In the genomic region with DNA sequence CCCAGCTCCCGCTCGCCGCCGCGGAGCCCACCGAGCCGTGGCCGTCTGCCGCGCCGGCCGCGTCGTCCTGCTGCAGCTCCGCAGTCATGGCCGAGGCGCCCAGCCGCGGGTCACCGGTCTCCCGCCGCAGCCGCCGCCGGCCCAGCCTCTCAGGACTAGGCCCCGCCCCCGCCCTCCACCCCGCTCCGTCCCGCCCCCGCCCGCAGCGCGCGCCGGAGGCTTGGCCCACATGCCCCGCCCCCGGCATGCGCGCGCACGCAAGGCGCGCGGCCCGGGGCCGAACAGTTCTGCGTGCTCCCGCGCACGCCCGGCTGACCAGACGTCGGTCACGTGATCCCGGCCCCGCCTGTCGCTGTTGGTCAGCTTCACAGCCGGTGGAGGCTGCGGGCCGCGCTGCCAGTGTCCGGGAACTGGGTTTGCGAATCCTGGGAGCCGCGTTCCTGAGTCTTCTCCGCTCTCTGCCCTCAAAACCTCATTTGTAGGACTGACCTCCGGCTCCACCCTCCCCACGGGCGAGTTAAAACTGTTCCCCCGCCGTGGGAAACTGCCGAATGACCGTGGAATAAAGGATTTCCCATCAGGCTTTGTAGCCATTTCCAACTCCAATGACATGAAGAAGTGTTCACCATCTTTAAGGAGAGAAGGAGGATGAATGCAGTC, we compare ENCODE assay signal across 1 cellular context.
A peak's percentile ranks its signal among the peaks of the same experiment; 100 is the strongest.
TF ChIP-seq lines count a peak whose summit lies in the region.

A gene with protein sequence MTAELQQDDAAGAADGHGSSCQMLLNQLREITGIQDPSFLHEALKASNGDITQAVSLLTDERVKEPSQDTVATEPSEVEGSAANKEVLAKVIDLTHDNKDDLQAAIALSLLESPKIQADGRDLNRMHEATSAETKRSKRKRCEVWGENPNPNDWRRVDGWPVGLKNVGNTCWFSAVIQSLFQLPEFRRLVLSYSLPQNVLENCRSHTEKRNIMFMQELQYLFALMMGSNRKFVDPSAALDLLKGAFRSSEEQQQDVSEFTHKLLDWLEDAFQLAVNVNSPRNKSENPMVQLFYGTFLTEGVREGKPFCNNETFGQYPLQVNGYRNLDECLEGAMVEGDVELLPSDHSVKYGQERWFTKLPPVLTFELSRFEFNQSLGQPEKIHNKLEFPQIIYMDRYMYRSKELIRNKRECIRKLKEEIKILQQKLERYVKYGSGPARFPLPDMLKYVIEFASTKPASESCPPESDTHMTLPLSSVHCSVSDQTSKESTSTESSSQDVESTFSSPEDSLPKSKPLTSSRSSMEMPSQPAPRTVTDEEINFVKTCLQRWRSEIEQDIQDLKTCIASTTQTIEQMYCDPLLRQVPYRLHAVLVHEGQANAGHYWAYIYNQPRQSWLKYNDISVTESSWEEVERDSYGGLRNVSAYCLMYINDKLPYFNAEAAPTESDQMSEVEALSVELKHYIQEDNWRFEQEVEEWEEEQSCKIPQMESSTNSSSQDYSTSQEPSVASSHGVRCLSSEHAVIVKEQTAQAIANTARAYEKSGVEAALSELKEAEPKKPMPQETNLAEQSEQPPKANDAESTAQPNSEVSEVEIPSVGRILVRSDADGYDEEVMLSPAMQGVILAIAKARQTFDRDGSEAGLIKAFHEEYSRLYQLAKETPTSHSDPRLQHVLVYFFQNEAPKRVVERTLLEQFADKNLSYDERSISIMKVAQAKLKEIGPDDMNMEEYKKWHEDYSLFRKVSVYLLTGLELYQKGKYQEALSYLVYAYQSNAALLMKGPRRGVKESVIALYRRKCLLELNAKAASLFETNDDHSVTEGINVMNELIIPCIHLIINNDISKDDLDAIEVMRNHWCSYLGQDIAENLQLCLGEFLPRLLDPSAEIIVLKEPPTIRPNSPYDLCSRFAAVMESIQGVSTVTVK (minus strand): TSS at position 159 of the 660 bp plus-strand sequence. CDS start 71 bp downstream, at position 88.

TF ChIP-seq in SK-N-SH treated with all-trans-retinoic acid at 6 μM for 48 hours, 23 proteins besides CTCF, POLR2A, EP300 and RAD21 (continued from another document):
- TF ChIP-seq, protein P1, sequence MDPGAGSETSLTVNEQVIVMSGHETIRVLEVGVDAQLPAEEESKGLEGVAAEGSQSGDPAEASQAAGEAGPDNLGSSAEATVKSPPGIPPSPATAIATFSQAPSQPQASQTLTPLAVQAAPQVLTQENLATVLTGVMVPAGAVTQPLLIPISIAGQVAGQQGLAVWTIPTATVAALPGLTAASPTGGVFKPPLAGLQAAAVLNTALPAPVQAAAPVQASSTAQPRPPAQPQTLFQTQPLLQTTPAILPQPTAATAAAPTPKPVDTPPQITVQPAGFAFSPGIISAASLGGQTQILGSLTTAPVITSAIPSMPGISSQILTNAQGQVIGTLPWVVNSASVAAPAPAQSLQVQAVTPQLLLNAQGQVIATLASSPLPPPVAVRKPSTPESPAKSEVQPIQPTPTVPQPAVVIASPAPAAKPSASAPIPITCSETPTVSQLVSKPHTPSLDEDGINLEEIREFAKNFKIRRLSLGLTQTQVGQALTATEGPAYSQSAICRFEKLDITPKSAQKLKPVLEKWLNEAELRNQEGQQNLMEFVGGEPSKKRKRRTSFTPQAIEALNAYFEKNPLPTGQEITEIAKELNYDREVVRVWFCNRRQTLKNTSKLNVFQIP (CRISPR knock-in tag; IDR thresholded peaks at IDR 0.05; ENCODE audit: borderline replicate concordance, low read depth), result no peak
- TF ChIP-seq ZNF70 (CRISPR knock-in tag; IDR thresholded peaks at IDR 0.05) (no peak), ZNF565 (CRISPR knock-in tag; conservative IDR thresholded peaks at IDR 0.05; ENCODE audit: low read depth) (peak; percentile 77; the same call in 1 of the 2 replicates), CSDC2 (CRISPR knock-in tag; IDR thresholded peaks at IDR 0.05) (peak; percentile 69), ESRRG (CRISPR knock-in tag; IDR thresholded peaks at IDR 0.05) (0 out of 2 replicates have a peak, but pooled peaks have one; percentile 66)
